Comparison of ENCODE assay signal across 11 cellular contexts in the genomic region with DNA sequence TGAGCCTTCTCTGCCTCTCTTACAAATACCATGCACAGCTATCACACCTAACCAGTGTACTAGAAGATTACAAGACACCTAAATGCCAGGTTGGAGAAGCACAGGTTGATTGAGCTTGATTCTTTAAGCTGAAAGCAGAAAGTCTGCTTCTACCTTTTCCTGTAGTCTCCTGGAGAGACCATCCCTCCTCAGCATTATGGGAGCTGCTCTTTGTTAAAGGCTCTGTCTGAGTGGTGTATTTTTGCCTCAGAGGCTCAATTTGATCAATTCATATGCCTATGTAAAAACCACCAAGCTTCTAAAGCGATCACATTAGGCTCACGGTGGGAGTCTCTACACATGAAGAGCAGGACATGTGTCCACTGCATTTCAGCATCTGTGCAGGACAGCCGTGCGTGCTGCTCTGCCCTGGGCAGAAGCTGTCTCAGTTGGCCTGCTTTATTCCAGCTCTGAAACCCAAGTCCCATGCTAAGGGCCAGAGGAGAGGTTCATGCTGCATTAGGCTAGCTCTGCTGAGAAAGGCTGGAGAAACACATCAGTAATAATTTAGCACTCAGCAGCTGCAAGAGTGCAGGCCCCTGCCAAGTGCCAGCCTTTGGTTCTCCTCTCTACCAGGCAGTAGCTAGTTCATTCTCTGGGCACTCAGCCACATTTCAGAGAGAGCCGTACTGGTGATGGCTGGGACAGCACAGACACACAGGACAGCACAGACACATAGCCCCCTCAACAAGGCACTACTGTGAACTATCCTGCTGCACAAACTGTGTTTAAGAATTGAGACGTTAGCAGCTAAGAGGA. TPM values are rescaled to one million over a fixed set of nuclear protein-coding genes. Genes with fewer than 3 reads are reported as not detected.
DNase-seq lines count a peak whose midpoint lies in the region; ATAC-seq and TF ChIP-seq lines count a peak whose summit lies in the region.
"Had no signal": no experiment of that assay in that cellular context is flagged by ENCODE, and none has a peak within 500 bp of the region (broad histone marks: within the 10 kb centered on the region; RNA-seq: fewer than 3 reads in every experiment).

No MANE protein-coding gene starts in this region.

- intact Hi-C loops in body of pancreas (cut with DNase I), result no loop called here

- TF ChIP-seq POLR2A in body of pancreas (IDR thresholded peaks at IDR 0.05), result no peak

- DNase-seq in AG10803 (ENCODE audit: low read depth) (peak; percentile 15), NCI-H187 treated with DMSO at 0.1 percent for 48 hours (lab: John Stamatoyannopoulos, UW) (peak; percentile 22), body of pancreas (peak in 3 of 4 donors; percentile 26 to 55 (median 27)), myocyte (ENCODE audit: low read depth) (peak; percentile 95), SIG-M5 treated with dmso at 0.1 percent for 504 hours (lab: John Stamatoyannopoulos, UW; ENCODE audit: unreplicated experiment) (no peak), HEK293T (ENCODE audit: extremely low spot score) (no peak)
- DNase-seq in stimulated activated naive CD8-positive, alpha-beta T cell treated with anti-CD3 and anti-CD28 coated beads, Interleukin-15, amount 100 ng/mL, for 72 hours, result no peak
- DNase-seq: NCI-H526; stimulated activated CD4-positive, alpha-beta T cell treated with anti-CD3 and anti-CD28 coated beads, Interleukin-4, amount 100 ng/mL, for 1 hour had no signal

- no peak for TF ChIP-seq CTCF in AG10803 (conservative IDR thresholded peaks at IDR 0.05; ENCODE audit: low read length)
- TF ChIP-seq CTCF in body of pancreas (IDR thresholded peaks at IDR 0.05), result no peak

- POLR2A ChIA-PET in HEK293T (lab: Yijun Ruan, JAX), result interaction anchor here (0.6 to 2.3 kb wide), 2 partner anchors 9 to 42 kb away, joined by 3 to 11 read pairs; a partner anchor contains a TSS

- CTCF ChIA-PET in HEK293T (lab: Yijun Ruan, JAX), result no interaction called here

- H3K9me3 Mint-ChIP-seq in stimulated activated naive CD8-positive, alpha-beta T cell treated with anti-CD3 and anti-CD28 coated beads, Interleukin-15, amount 100 ng/mL, for 72 hours, result no peaks in the 10 kb centered on the region

- H3K9me3 ChIP-seq in body of pancreas, result no peaks in the 10 kb centered on the region

- WGBS in body of pancreas, 2 donors, result 67 to 69% methylated on average over 6 of the region's 6 CpGs

- H3K4me1 Mint-ChIP-seq in stimulated activated naive CD8-positive, alpha-beta T cell treated with anti-CD3 and anti-CD28 coated beads, Interleukin-15, amount 100 ng/mL, for 72 hours, result peaks cover 15% of the 10 kb centered on the region
- H3K4me1 Mint-ChIP-seq: B cell had no signal

- H3K4me3 Mint-ChIP-seq in stimulated activated naive CD8-positive, alpha-beta T cell treated with anti-CD3 and anti-CD28 coated beads, Interleukin-15, amount 100 ng/mL, for 72 hours, result no peak overlapping the region
- H3K4me3 Mint-ChIP-seq: B cell had no signal

- no peak overlapping the region for H3K27ac ChIP-seq in body of pancreas

- H3K27me3 ChIP-seq in body of pancreas, result no peaks in the 10 kb centered on the region

- no peaks in the 10 kb centered on the region for H3K27me3 Mint-ChIP-seq in stimulated activated naive CD8-positive, alpha-beta T cell treated with anti-CD3 and anti-CD28 coated beads, Interleukin-15, amount 100 ng/mL, for 72 hours
- H3K27me3 Mint-ChIP-seq: B cell had no signal

- H3K4me3 ChIP-seq in AG10803 (ENCODE audit: low read length), result no peak overlapping the region
- H3K4me3 ChIP-seq in body of pancreas, result no peak overlapping the region

- H3K4me1 ChIP-seq in body of pancreas, result no peaks in the 10 kb centered on the region

- H3K36me3 ChIP-seq in body of pancreas (replicated peaks in 1 of 2; ENCODE audit: insufficient read depth in 1 of 2, low read depth in 2 of 2), result no peaks in the 10 kb centered on the region

- ATAC-seq in body of pancreas, result no peak
- no peak for ATAC-seq in GM21447 (IDR thresholded peaks at IDR 0.05; ENCODE audit: unreplicated experiment)
- no peak for ATAC-seq in stimulated activated naive CD8-positive, alpha-beta T cell treated with anti-CD3 and anti-CD28 coated beads, Interleukin-15, amount 100 ng/mL, for 72 hours

- H3K27ac Mint-ChIP-seq in stimulated activated naive CD8-positive, alpha-beta T cell treated with anti-CD3 and anti-CD28 coated beads, Interleukin-15, amount 100 ng/mL, for 72 hours, result no peak overlapping the region
- H3K27ac Mint-ChIP-seq: B cell had no signal

TF ChIP-seq in HEK293T, 16 proteins besides CTCF, POLR2A, EP300 and RAD21:
- TF ChIP-seq HDGF (IDR thresholded peaks at IDR 0.05; ENCODE audit: borderline replicate concordance) (no peak), ZNF384 (IDR thresholded peaks at IDR 0.05) (no peak), BHLHE40 (IDR thresholded peaks at IDR 0.05; ENCODE audit: borderline replicate concordance) (no peak), NFRKB (IDR thresholded peaks at IDR 0.05) (no peak), SUZ12 (IDR thresholded peaks at IDR 0.05) (no peak), SP1 (IDR thresholded peaks at IDR 0.05) (no peak), ARNT (IDR thresholded peaks at IDR 0.05) (no peak), CTBP1 (IDR thresholded peaks at IDR 0.05; ENCODE audit: borderline replicate concordance) (no peak), TARDBP (IDR thresholded peaks at IDR 0.05) (no peak), FOXM1 (IDR thresholded peaks at IDR 0.05; ENCODE audit: borderline replicate concordance) (no peak), FOXA1 (IDR thresholded peaks at IDR 0.05) (no peak), ELF4 (IDR thresholded peaks at IDR 0.05) (no peak), FOXK2 (IDR thresholded peaks at IDR 0.05) (no peak), LEF1 (IDR thresholded peaks at IDR 0.05; ENCODE audit: borderline replicate concordance) (no peak), L3MBTL2 (conservative IDR thresholded peaks at IDR 0.05) (no peak)
- TF ChIP-seq, protein P1, sequence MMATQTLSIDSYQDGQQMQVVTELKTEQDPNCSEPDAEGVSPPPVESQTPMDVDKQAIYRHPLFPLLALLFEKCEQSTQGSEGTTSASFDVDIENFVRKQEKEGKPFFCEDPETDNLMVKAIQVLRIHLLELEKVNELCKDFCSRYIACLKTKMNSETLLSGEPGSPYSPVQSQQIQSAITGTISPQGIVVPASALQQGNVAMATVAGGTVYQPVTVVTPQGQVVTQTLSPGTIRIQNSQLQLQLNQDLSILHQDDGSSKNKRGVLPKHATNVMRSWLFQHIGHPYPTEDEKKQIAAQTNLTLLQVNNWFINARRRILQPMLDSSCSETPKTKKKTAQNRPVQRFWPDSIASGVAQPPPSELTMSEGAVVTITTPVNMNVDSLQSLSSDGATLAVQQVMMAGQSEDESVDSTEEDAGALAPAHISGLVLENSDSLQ (IDR thresholded peaks at IDR 0.05), result no peak
TF ChIP-seq in HEK293T: peak in this region for 0.

RNA-seq across cellular contexts. Expression of a gene that starts 41.6 kb away (rescaled TPM):
- total RNA-seq in body of pancreas (10 to 100 TPM; 20.8 to 24.9 TPM), myocyte (64.5 and 72.7 TPM in 2 replicates)
- 67.2 TPM for polyA plus RNA-seq in myocyte (2012)

RNA-seq across cellular contexts. Expression of a gene that starts 41.8 kb away (rescaled TPM):
- 1 to 10 TPM in 1 of 2 donors, under 1 TPM in 1; 0.99 to 4.4 TPM for total RNA-seq in body of pancreas
- 26.5 and 27.0 TPM in 2 replicates for total RNA-seq in myocyte
- polyA plus RNA-seq in myocyte (2012), result 41.4 TPM

Comparison
In these comparisons a context has a peak if more than half of its experiments do, and no peak if none do; other contexts are left out.
1. DNase-seq: peak in AG10803 (single experiment), NCI-H187 treated with DMSO at 0.1 percent for 48 hours (single experiment), body of pancreas (3 of 4) and myocyte (single experiment); none in SIG-M5 treated with dmso at 0.1 percent for 504 hours (single experiment), stimulated activated naive CD8-positive, alpha-beta T cell treated with anti-CD3 and anti-CD28 coated beads, Interleukin-15, amount 100 ng/mL, for 72 hours (0 of 2) and HEK293T (single experiment).